16 cellular contexts compared by ENCODE assay signal in genomic region chr7:157806711-157807110, GRCh38.
DNase-seq lines count a peak whose midpoint lies in the region; ATAC-seq and TF ChIP-seq lines count a peak whose summit lies in the region.
"Had no signal": no experiment of that assay in that cellular context is flagged by ENCODE, and none has a peak within 500 bp of the region (broad histone marks: within the 10 kb centered on the region; RNA-seq: fewer than 3 reads in every experiment).

No MANE protein-coding gene starts in this region.

- H2AFZ ChIP-seq in PC-3 (ENCODE audit: low read length): 0 out of 2 replicates have a peak overlapping the region, but pooled peaks have one; percentile 61
- peak overlapping the region; percentile 47 for H2AFZ ChIP-seq in neuronal stem cell (ENCODE audit: low read length)

- POLR2A ChIA-PET in PC-3 (lab: Charles Lee; ENCODE audit: unreplicated experiment): no interaction called here

- no peak overlapping the region for H2BK12ac ChIP-seq in neuronal stem cell (ENCODE audit: low read length)

- H3K36me3 ChIP-seq in PC-3 (ENCODE audit: low read depth, low read length): no peaks in the 10 kb centered on the region
- H3K36me3 ChIP-seq in brain microvascular endothelial cell (replicated peaks): no peaks in the 10 kb centered on the region
- H3K36me3 ChIP-seq in lower lobe of right lung: no peaks in the 10 kb centered on the region
- no peaks in the 10 kb centered on the region for H3K36me3 ChIP-seq in neuronal stem cell (replicated peaks in 1 of 2; ENCODE audit: control insufficient read depth in 2 of 2, insufficient read depth in 2 of 2, low read length in 2 of 2)
- H3K36me3 ChIP-seq in upper lobe of left lung: no peaks in the 10 kb centered on the region
- H3K36me3 ChIP-seq: BE2C, HAP-1 had no signal

- no peak overlapping the region for H3K4ac ChIP-seq in neuronal stem cell (ENCODE audit: low read length)

- peak overlapping the region; percentile 3 for H2BK15ac ChIP-seq in neuronal stem cell (ENCODE audit: low read length)

- H3K14ac ChIP-seq in neuronal stem cell (ENCODE audit: low read length): no peak overlapping the region

- ATAC-seq in PC-3 (no peak), lower lobe of right lung (no peak), HG03175 (IDR thresholded peaks at IDR 0.05; ENCODE audit: unreplicated experiment) (no peak), upper lobe of left lung (ENCODE audit: low FRiP score in 2 of 2) (no peak)

- TF ChIP-seq EP300 in upper lobe of left lung (IDR thresholded peaks at IDR 0.05): no peak

- H3K4me3 ChIP-seq in PC-3 (ENCODE audit: low read length) (no peak overlapping the region), brain microvascular endothelial cell (ENCODE audit: low read depth, low read length) (no peak overlapping the region), lower lobe of right lung (no peak overlapping the region), neuronal stem cell (ENCODE audit: low read length in 2 of 2) (no peak overlapping the region), upper lobe of left lung (no peak overlapping the region)
- H3K4me3 ChIP-seq: HAP-1 had no signal

- no peak for TF ChIP-seq POLR2A in upper lobe of left lung (IDR thresholded peaks at IDR 0.05)

- H3K27ac ChIP-seq in PC-3 (ENCODE audit: low read length): peak overlapping the region; percentile 58
- peak overlapping the region; percentile 44 for H3K27ac ChIP-seq in brain microvascular endothelial cell
- H3K27ac ChIP-seq in lower lobe of right lung: no peak overlapping the region
- peak overlapping the region; percentile 77 for H3K27ac ChIP-seq in neuronal stem cell (replicated peaks; ENCODE audit: low read length)
- no peak overlapping the region for H3K27ac ChIP-seq in upper lobe of left lung

- no peak overlapping the region for H4K8ac ChIP-seq in neuronal stem cell (ENCODE audit: low read depth, low read length)

- peak overlapping the region; percentile 6 for H2AK5ac ChIP-seq in neuronal stem cell (ENCODE audit: low read depth, low read length)

- CTCF ChIA-PET in PC-3 (lab: Charles Lee): no interaction called here

- no peaks in the 10 kb centered on the region for H3K79me2 ChIP-seq in PC-3 (ENCODE audit: low read length)

- no peaks in the 10 kb centered on the region for H3K27me3 ChIP-seq in PC-3 (ENCODE audit: low read length)
- H3K27me3 ChIP-seq in brain microvascular endothelial cell (replicated peaks): no peaks in the 10 kb centered on the region
- H3K27me3 ChIP-seq in lower lobe of right lung (ENCODE audit: low read depth): no peaks in the 10 kb centered on the region
- H3K27me3 ChIP-seq in neuronal stem cell (ENCODE audit: control insufficient read depth in 3 of 3, insufficient read depth in 3 of 3, low read depth in 1 of 3, low read length in 3 of 3): no peaks in the 10 kb centered on the region
- H3K27me3 ChIP-seq in upper lobe of left lung: no peaks in the 10 kb centered on the region
- H3K27me3 ChIP-seq: BE2C had no signal

- intact Hi-C loops in PC-3 (cut with micrococcal nuclease) (loop anchor here (1.0 kb wide), 1 partner anchor 39 kb away; no protein-coding TSS in a partner anchor), lower lobe of right lung (cut with DNase I) (no loop called here)

- no peak overlapping the region for H2BK120ac ChIP-seq in neuronal stem cell (ENCODE audit: low read depth, low read length)

- BruUV-seq in PC-3 (replicated peaks; lab: Mats Ljungman, UMichigan): no TSS peak

- H3K4me2 ChIP-seq in PC-3 (ENCODE audit: low read length) (peak overlapping the region; percentile 68; the same call in 1 of the 2 replicates), neuronal stem cell (ENCODE audit: insufficient read depth, low read length, poor library complexity, severe bottlenecking) (no peak overlapping the region)

- no peak overlapping the region for H3K23ac ChIP-seq in neuronal stem cell (ENCODE audit: low read depth, low read length, poor library complexity)

- H3K9ac ChIP-seq in PC-3 (ENCODE audit: low read length) (no peak overlapping the region), neuronal stem cell (ENCODE audit: low read depth, low read length, poor library complexity) (no peak overlapping the region)

- H2BK5ac ChIP-seq in neuronal stem cell (ENCODE audit: low read length): peak overlapping the region; percentile 35

- H3K4me1 ChIP-seq in PC-3 (ENCODE audit: insufficient read depth, low read length): peaks cover 15% of the 10 kb centered on the region
- H3K4me1 ChIP-seq in lower lobe of right lung: no peaks in the 10 kb centered on the region
- H3K4me1 ChIP-seq in neuronal stem cell (ENCODE audit: control insufficient read depth in 2 of 2, insufficient read depth in 1 of 2, low read depth in 1 of 2, low read length in 2 of 2): peaks cover 15 to 33% of the 10 kb centered on the region in 2 donors
- H3K4me1 ChIP-seq in upper lobe of left lung: no peaks in the 10 kb centered on the region
- H3K4me1 ChIP-seq: BE2C, HAP-1 had no signal

- H3K18ac ChIP-seq in neuronal stem cell (ENCODE audit: low read length): peak overlapping the region; percentile 86

- WGBS in neuronal stem cell (ENCODE audit: extremely low coverage in 2 of 2, insufficient read length in 2 of 2, insufficient replicate concordance in 1 of 2), 2 donors: no CpG with 5 or more reads among the region's 4 CpGs
- 66 to 92% methylated on average over 2 to 4 of the region's 4 CpGs for WGBS in upper lobe of left lung, 2 donors

- no peaks in the 10 kb centered on the region for H3F3A ChIP-seq in PC-3 (ENCODE audit: low read length, unreplicated experiment)

- in situ Hi-C loops in brain microvascular endothelial cell (cut with HindIII; ENCODE audit: low pct_ligation_motif_present, low sequenced_read_pairs): no loop called here

- H3K9me2 ChIP-seq in PC-3 (replicated peaks; ENCODE audit: low read length): no peaks in the 10 kb centered on the region

- DNase-seq in PC-3: no peak
- DNase-seq in brain microvascular endothelial cell: no peak
- peak; percentile 19 for DNase-seq in lower lobe of right lung
- no peak for DNase-seq in neuronal stem cell (ENCODE audit: low spot score)
- DNase-seq in midbrain (lab: John Stamatoyannopoulos, UW): no peak
- no peak for DNase-seq in glomerular visceral epithelial cell (ENCODE audit: extremely low spot score)
- no peak for DNase-seq in upper lobe of left lung
- DNase-seq: ACHN; BE2C; C1 segment of cervical spinal cord; CD4-positive, CD25-positive, alpha-beta regulatory T cell; COR-L47; DMS 273 treated with DMSO at 0.1 percent for 48 hours; GOT3 had no signal

- H3K9me3 ChIP-seq in PC-3 (ENCODE audit: low read length): no peaks in the 10 kb centered on the region
- H3K9me3 ChIP-seq in lower lobe of right lung: no peaks in the 10 kb centered on the region
- H3K9me3 ChIP-seq in neuronal stem cell (replicated peaks in 1 of 2; ENCODE audit: control insufficient read depth in 2 of 2, insufficient read depth in 1 of 2, low read depth in 1 of 2, low read length in 2 of 2): peaks cover 19 to 42% of the 10 kb centered on the region in 2 donors
- peaks cover 0 to 4% (median 0%) of the 10 kb centered on the region in 4 donors for H3K9me3 ChIP-seq in upper lobe of left lung
- H3K9me3 ChIP-seq: HAP-1 had no signal

- no peaks in the 10 kb centered on the region for H4K20me1 ChIP-seq in PC-3 (ENCODE audit: low read length)

- TF ChIP-seq CTCF in PC-3 (conservative IDR thresholded peaks at IDR 0.05; ENCODE audit: low read depth, low read length) (no peak), brain microvascular endothelial cell (IDR thresholded peaks at IDR 0.05; ENCODE audit: low read depth, low read length, missing control alignments) (no peak), lower lobe of right lung (IDR thresholded peaks at IDR 0.05) (no peak), upper lobe of left lung (IDR thresholded peaks at IDR 0.05) (no peak)

- peak overlapping the region; percentile 4 for H4K91ac ChIP-seq in neuronal stem cell (ENCODE audit: low read depth, low read length, poor library complexity)

- H3K79me1 ChIP-seq in neuronal stem cell (ENCODE audit: low read depth, low read length): no peaks in the 10 kb centered on the region

Comparison
In these comparisons a context has a peak if more than half of its experiments do, and no peak if none do; other contexts are left out.
1. H3K27ac ChIP-seq: peak in PC-3 (single experiment), brain microvascular endothelial cell (single experiment) and neuronal stem cell (single experiment); none in lower lobe of right lung (single experiment) and upper lobe of left lung (0 of 4).